Comparison of ENCODE assay signal across 11 cellular contexts in genomic region chr5:73853091-73853490, GRCh38.
DNase-seq lines count a peak whose midpoint lies in the region; ATAC-seq, FAIRE-seq and TF ChIP-seq lines count a peak whose summit lies in the region.
"Had no signal": no experiment of that assay in that cellular context is flagged by ENCODE, and none has a peak within 500 bp of the region (broad histone marks: within the 10 kb centered on the region; RNA-seq: fewer than 3 reads in every experiment).

No MANE protein-coding gene starts in this region.

- peak; percentile 88 for DNase-seq in EL
- DNase-seq in HTR-8/SVneo (ENCODE audit: insufficient read length, low spot score) = peak; percentile 26
- DNase-seq in astrocyte of the spinal cord (ENCODE audit: low read depth, low spot score) = peak; percentile 52
- peak; percentile 57 for DNase-seq in kidney epithelial cell (ENCODE audit: low read depth)
- DNase-seq in type B pancreatic cell (ENCODE audit: extremely low spot score, unreplicated experiment) = no peak
- DNase-seq in cortex of kidney (lab: John Stamatoyannopoulos, UW) = no peak
- DNase-seq in Caco-2 = no peak
- DNase-seq: right lobe of liver had no signal

- H3K27me3 ChIP-seq in kidney epithelial cell (ENCODE audit: control insufficient read depth, insufficient read depth, low read length) = no peaks in the 10 kb centered on the region
- H3K27me3 ChIP-seq in Caco-2 (replicated peaks; ENCODE audit: control insufficient read depth, insufficient read depth, low read length) = no peaks in the 10 kb centered on the region
- H3K27me3 ChIP-seq: right lobe of liver had no signal

- no peaks in the 10 kb centered on the region for H3K9me3 Mint-ChIP-seq in type B pancreatic cell
- H3K9me3 Mint-ChIP-seq in Caco-2 (ENCODE audit: unreplicated experiment) = no peaks in the 10 kb centered on the region
- H3K9me3 Mint-ChIP-seq: brain had no signal

- no TSS peak for BruUV-seq in Caco-2 (replicated peaks; lab: Mats Ljungman, UMichigan)

- in situ Hi-C loops in astrocyte of the spinal cord (cut with HindIII; ENCODE audit: low sequenced_read_pairs) = no loop called here

- no peaks in the 10 kb centered on the region for H3K4me1 ChIP-seq in Caco-2

- no peaks in the 10 kb centered on the region for H3K9me3 ChIP-seq in Caco-2
- H3K9me3 ChIP-seq: right lobe of liver had no signal

- no peaks in the 10 kb centered on the region for H3K27me3 Mint-ChIP-seq in type B pancreatic cell
- H3K27me3 Mint-ChIP-seq in Caco-2 (ENCODE audit: insufficient read depth, unreplicated experiment) = no peaks in the 10 kb centered on the region
- H3K27me3 Mint-ChIP-seq: brain had no signal

- intact Hi-C loops in Caco-2 (cut with micrococcal nuclease; ENCODE audit: unreplicated experiment) = no loop called here

- no peaks in the 10 kb centered on the region for H3K4me1 Mint-ChIP-seq in type B pancreatic cell (ENCODE audit: unreplicated experiment)
- H3K4me1 Mint-ChIP-seq in Caco-2 (ENCODE audit: low read depth, unreplicated experiment) = no peaks in the 10 kb centered on the region

- ATAC-seq in HG03469 (IDR thresholded peaks at IDR 0.05; ENCODE audit: unreplicated experiment) = no peak
- ATAC-seq: right lobe of liver had no signal

- CTCF ChIA-PET in Caco-2 (lab: Charles Lee) = no interaction called here

- FAIRE-seq in HTR-8/SVneo (lab: Jason Lieb, UNC) = no peak
- FAIRE-seq: G401.6 had no signal

- peaks cover 1% of the 10 kb centered on the region for H3K36me3 ChIP-seq in kidney epithelial cell (ENCODE audit: control insufficient read depth, insufficient read depth, low read length)
- H3K36me3 ChIP-seq in Caco-2 (ENCODE audit: control insufficient read depth, insufficient read depth, low read length) = no peaks in the 10 kb centered on the region

- peaks cover 3% of the 10 kb centered on the region for H3K36me3 Mint-ChIP-seq in type B pancreatic cell
- H3K36me3 Mint-ChIP-seq in Caco-2 (ENCODE audit: insufficient read depth, unreplicated experiment) = no peaks in the 10 kb centered on the region
- H3K36me3 Mint-ChIP-seq: brain had no signal

- H3K4me3 Mint-ChIP-seq in type B pancreatic cell = no peak overlapping the region
- H3K4me3 Mint-ChIP-seq in Caco-2 (ENCODE audit: unreplicated experiment) = no peak overlapping the region
- H3K4me3 Mint-ChIP-seq: brain had no signal

- no peak for TF ChIP-seq CTCF in astrocyte of the spinal cord (IDR thresholded peaks at IDR 0.05; ENCODE audit: low read depth, low read length)
- no peak for TF ChIP-seq CTCF in kidney epithelial cell (IDR thresholded peaks at IDR 0.05; ENCODE audit: insufficient read depth, low read length, poor library complexity, severe bottlenecking)
- no peak for TF ChIP-seq CTCF in type B pancreatic cell (conservative IDR thresholded peaks at IDR 0.05)
- no peak for TF ChIP-seq CTCF in Caco-2 (IDR thresholded peaks at IDR 0.05; ENCODE audit: insufficient read depth in 1 of 2, low read depth in 1 of 2, low read length in 1 of 2, severe bottlenecking in 1 of 2, unreplicated experiment in 1 of 2)

- POLR2A ChIA-PET in Caco-2 (lab: Charles Lee) = no interaction called here

- no peak overlapping the region for H3K27ac Mint-ChIP-seq in type B pancreatic cell
- H3K27ac Mint-ChIP-seq in Caco-2 (ENCODE audit: unreplicated experiment) = no peak overlapping the region
- H3K27ac Mint-ChIP-seq: brain had no signal

- H3K4me3 ChIP-seq in astrocyte of the spinal cord (ENCODE audit: low read depth, low read length) = no peak overlapping the region
- no peak overlapping the region for H3K4me3 ChIP-seq in kidney epithelial cell (ENCODE audit: low read depth, low read length)
- H3K4me3 ChIP-seq in Caco-2 (ENCODE audit: low read depth, low read length) = no peak overlapping the region
- H3K4me3 ChIP-seq: right lobe of liver had no signal

Comparison
In these comparisons a context has a peak if more than half of its experiments do, and no peak if none do; other contexts are left out.
1. DNase-seq: peak in EL (single experiment), HTR-8/SVneo (single experiment), astrocyte of the spinal cord (single experiment) and kidney epithelial cell (single experiment); none in type B pancreatic cell (single experiment), cortex of kidney (single experiment) and Caco-2 (0 of 2).